In the genomic region with DNA sequence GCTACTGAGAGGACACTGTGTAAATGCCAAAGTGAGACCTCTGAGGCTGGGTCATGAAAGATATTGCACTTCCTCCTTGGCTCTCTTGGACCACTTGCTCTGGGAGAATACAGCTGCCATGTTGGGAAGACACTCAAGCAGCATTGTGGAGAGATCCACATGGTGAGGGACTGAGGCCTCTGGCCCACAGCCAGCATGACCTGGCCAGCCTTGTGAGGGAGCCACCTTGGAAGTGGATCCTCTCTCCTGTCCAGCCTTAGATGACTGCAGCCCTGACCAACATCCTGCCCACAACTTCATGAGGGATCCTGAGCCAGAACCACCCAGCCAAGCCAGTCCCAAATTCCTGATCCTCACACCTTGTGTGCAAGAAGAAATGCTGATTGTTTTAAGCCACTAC, we compare ENCODE assay signal across 18 cellular contexts. TPM values are rescaled to one million over a fixed set of nuclear protein-coding genes. Genes with fewer than 3 reads are reported as not detected.
"Had no signal": no experiment of that assay in that cellular context is flagged by ENCODE, and none has a peak within 500 bp of the region (broad histone marks: within the 10 kb centered on the region; RNA-seq: fewer than 3 reads in every experiment).

No MANE protein-coding gene starts in this region.

- H3K27me3 ChIP-seq: body of pancreas, tibial nerve had no signal

- H3K9me3 ChIP-seq: body of pancreas, mucosa of descending colon had no signal

- H3K4me3 ChIP-seq: body of pancreas, lower lobe of right lung, mucosa of descending colon, tibial nerve had no signal

- H3K27ac ChIP-seq: lower lobe of right lung, tibial nerve had no signal

- DNase-seq: activated CD4-positive, alpha-beta T cell treated with anti-CD3 and anti-CD28 coated beads for 1 hour; activated gamma-delta T cell treated with Interleukin-2 at 50 U/mL for 16 hours; activated T-cell treated with anti-CD3 and anti-CD28 coated beads, Interleukin-2, amount 50 U/mL, for 1 hour; effector CD4-positive, alpha-beta T cell; erythroblast; foreskin fibroblast; glutamatergic neuron; hippocampal formation; mesendoderm; occipital lobe; stimulated activated CD4-positive, alpha-beta T cell treated with anti-CD3 and anti-CD28 coated beads, Interleukin-12 subunit alpha, Interleukin-12 subunit beta, amount 100 ng/mL, for 4 hours; stimulated activated CD4-positive, alpha-beta T cell treated with anti-CD3 and anti-CD28 coated beads, Interleukin-1b, Interleukin-23, amount 100 ng/mL, for 48 hours; T-helper 1 cell had no signal

- H3K36me3 ChIP-seq: lower lobe of right lung, tibial nerve had no signal

RNA-seq across cellular contexts. Expression of a gene that starts 30.4 kb away (rescaled TPM):
- total RNA-seq: fibroblast of lung, occipital lobe, tibial nerve had no signal
- polyA plus RNA-seq: fibroblast of lung had no signal
